ENCODE assay signal across 27 cellular contexts in the genomic region with DNA sequence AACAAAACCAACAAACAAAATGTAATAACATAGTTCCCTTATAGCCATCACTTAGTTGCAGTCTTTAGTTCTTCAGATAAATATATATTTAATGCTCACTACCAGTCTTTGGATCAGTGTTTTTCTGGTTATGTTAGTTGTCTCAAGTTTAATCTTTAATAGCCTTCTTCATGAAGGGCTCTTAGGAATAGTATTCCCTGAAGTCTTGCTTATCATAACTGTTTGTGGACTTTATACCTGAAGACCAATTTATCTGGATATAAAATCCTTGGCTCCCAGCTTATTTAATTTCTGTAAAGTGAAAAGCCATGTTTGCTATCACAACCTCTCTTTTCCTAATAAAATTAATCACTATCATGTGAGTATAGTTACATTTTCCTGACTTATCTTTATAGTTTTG.
"Had no signal": no experiment of that assay in that cellular context is flagged by ENCODE, and none has a peak within 500 bp of the region (broad histone marks: within the 10 kb centered on the region; RNA-seq: fewer than 3 reads in every experiment).

No MANE protein-coding gene starts in this region.

- H3K36me3 ChIP-seq: colonic mucosa, esophagus muscularis mucosa, esophagus squamous epithelium, gastrocnemius medialis, gastroesophageal sphincter, heart left ventricle, heart right ventricle had no signal

- H3K27me3 ChIP-seq: colonic mucosa, esophagus muscularis mucosa, esophagus squamous epithelium, foreskin keratinocyte, gastrocnemius medialis, gastroesophageal sphincter, heart left ventricle, heart right ventricle had no signal

- H3K9me3 ChIP-seq: colonic mucosa, esophagus muscularis mucosa, esophagus squamous epithelium, gastrocnemius medialis, gastroesophageal sphincter had no signal

- H3K4me3 ChIP-seq: colonic mucosa, coronary artery, dorsolateral prefrontal cortex, esophagus muscularis mucosa, esophagus squamous epithelium, gastrocnemius medialis, gastroesophageal sphincter, heart left ventricle, heart right ventricle had no signal

- H3K4me1 ChIP-seq: colonic mucosa, esophagus muscularis mucosa, esophagus squamous epithelium, foreskin keratinocyte, gastrocnemius medialis, gastroesophageal sphincter, heart left ventricle, heart right ventricle had no signal

- DNase-seq: colonic mucosa; cortex of kidney; dermis blood vessel endothelial cell; dorsolateral prefrontal cortex; effector CD4-positive, alpha-beta T cell; effector CD8-positive, alpha-beta T cell; effector memory CD4-positive, alpha-beta T cell; effector memory CD8-positive, alpha-beta T cell; endodermal cell; esophagus squamous epithelium; foreskin fibroblast; foreskin keratinocyte; foreskin melanocyte; gastrocnemius medialis; glutamatergic neuron; head of caudate nucleus; heart left ventricle; heart right ventricle had no signal

- H3K27ac ChIP-seq: colonic mucosa, coronary artery, dorsolateral prefrontal cortex, epithelial cell of prostate, esophagus muscularis mucosa, esophagus squamous epithelium, foreskin keratinocyte, gastrocnemius medialis, gastroesophageal sphincter, heart left ventricle, heart right ventricle had no signal

- FAIRE-seq: colon, endometrium, endothelial cell of umbilical vein, frontal cortex had no signal

- ATAC-seq: effector memory CD8-positive, alpha-beta T cell; esophagus mucosa; foreskin keratinocyte; gastrocnemius medialis; gastroesophageal sphincter; heart left ventricle; heart right ventricle had no signal
